ENCODE assay signal across 16 cellular contexts in the genomic region with DNA sequence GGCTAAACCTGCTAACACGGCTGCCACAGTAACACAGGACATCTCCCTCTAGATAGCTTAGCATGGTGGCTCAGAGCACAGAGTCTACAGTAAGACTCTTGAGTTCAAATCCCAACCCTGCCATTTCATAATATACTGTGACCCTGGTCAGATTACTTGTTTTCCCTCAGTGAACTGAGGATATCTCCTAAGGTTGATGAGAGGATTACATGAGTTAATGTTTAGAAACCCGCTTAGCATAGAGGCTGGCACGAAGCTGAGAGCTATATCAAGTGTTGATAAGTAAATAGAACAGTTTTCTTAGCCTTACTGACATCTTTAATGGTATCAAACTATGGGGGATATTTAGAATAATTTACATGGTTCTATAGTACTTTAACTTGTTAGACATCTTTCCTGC. TPM values are rescaled to one million over a fixed set of nuclear protein-coding genes. Genes with fewer than 3 reads are reported as not detected.
DNase-seq lines count a peak whose midpoint lies in the region; ATAC-seq and TF ChIP-seq lines count a peak whose summit lies in the region.
"Had no signal": no experiment of that assay in that cellular context is flagged by ENCODE, and none has a peak within 500 bp of the region (broad histone marks: within the 10 kb centered on the region; RNA-seq: fewer than 3 reads in every experiment).

No MANE protein-coding gene starts in this region.

- H4K20me1 ChIP-seq in GM23338 (replicated peaks; ENCODE audit: insufficient read depth) (no peaks in the 10 kb centered on the region), hepatocyte (ENCODE audit: insufficient read depth, poor library complexity, severe bottlenecking) (no peaks in the 10 kb centered on the region)

- ATAC-seq in GM23338 (no peak), HG03432 (IDR thresholded peaks at IDR 0.05; ENCODE audit: unreplicated experiment) (no peak)

- H3K27me3 ChIP-seq in GM23338 (ENCODE audit: insufficient read depth) (no peaks in the 10 kb centered on the region), WERI-Rb-1 (ENCODE audit: insufficient read depth, low read depth, severe bottlenecking) (no peaks in the 10 kb centered on the region), hepatocyte (no peaks in the 10 kb centered on the region)

- no peak overlapping the region for H3K4me3 ChIP-seq in GM23338
- H3K4me3 ChIP-seq in WERI-Rb-1 (ENCODE audit: low read depth, low read length) = no peak overlapping the region
- H3K4me3 ChIP-seq in hepatocyte = no peak overlapping the region

- H3K27me3 Mint-ChIP-seq in GM23338 (ENCODE audit: insufficient read depth, low read depth, poor library complexity) = peaks cover 5% of the 10 kb centered on the region
- H3K27me3 Mint-ChIP-seq: CD4-positive, alpha-beta memory T cell had no signal

- WGBS in hepatocyte (ENCODE audit: low lambda C conversion rate, missing lambda C conversion rate) = 60% methylated on average over 3 of the region's 3 CpGs

- H3K27ac ChIP-seq in GM23338 (ENCODE audit: low read depth) (no peak overlapping the region), WERI-Rb-1 (no peak overlapping the region), hepatocyte (peak overlapping the region; percentile 58)

- TF ChIP-seq CTCF in GM23338 (conservative IDR thresholded peaks at IDR 0.05; ENCODE audit: low read depth in 2 of 2) (no peak), WERI-Rb-1 (IDR thresholded peaks at IDR 0.05; ENCODE audit: low read depth, low read length) (no peak), hepatocyte (IDR thresholded peaks at IDR 0.05; ENCODE audit: poor library complexity) (no peak)

- H3K9me3 Mint-ChIP-seq in GM23338 = peaks cover 50% of the 10 kb centered on the region

- H3K4me2 ChIP-seq in GM23338 = peak overlapping the region; percentile 19; the same call in 1 of the 2 replicates
- H3K4me2 ChIP-seq in hepatocyte = no peak overlapping the region

- no peak for DNase-seq in GM23338 (ENCODE audit: low spot score)
- DNase-seq in WERI-Rb-1 = peak; percentile 24
- DNase-seq in hepatocyte (ENCODE audit: low spot score) = peak; percentile 21
- DNase-seq in NCI-H1930 (lab: John Stamatoyannopoulos, UW) = no peak
- DNase-seq in NK-92 treated with Interleukin-12 subunit alpha and Interleukin-12 subunit beta, amount 100 ng/mL, for 24 hours (lab: John Stamatoyannopoulos, UW) = no peak
- DNase-seq: C1 segment of cervical spinal cord; Calu3; CD4-positive, alpha-beta memory T cell; COR-L47; DMS53; DMS79 treated with DMSO at 0.1 percent for 48 hours; GF-D8; GOT3; H7; HCEC 1CT had no signal

- no peak overlapping the region for H3K27ac Mint-ChIP-seq in GM23338

- H2AFZ ChIP-seq in GM23338 (no peak overlapping the region), hepatocyte (no peak overlapping the region)

- no peaks in the 10 kb centered on the region for H3F3A ChIP-seq in GM23338 (replicated peaks; ENCODE audit: low read depth)

- no peak overlapping the region for H3K4me3 Mint-ChIP-seq in GM23338
- H3K4me3 Mint-ChIP-seq: CD4-positive, alpha-beta memory T cell had no signal

- H3K9me3 ChIP-seq in WERI-Rb-1 (ENCODE audit: severe bottlenecking) (peaks cover 24% of the 10 kb centered on the region), hepatocyte (ENCODE audit: low read depth) (peaks cover 4% of the 10 kb centered on the region)

- H3K36me3 Mint-ChIP-seq in GM23338 (ENCODE audit: low read depth) = peaks cover 39% of the 10 kb centered on the region

- H3K36me3 ChIP-seq in GM23338 (ENCODE audit: insufficient read depth) (peaks cover 12% of the 10 kb centered on the region; the same call in 1 of the 2 replicates), WERI-Rb-1 (no peaks in the 10 kb centered on the region), hepatocyte (replicated peaks; ENCODE audit: insufficient read depth, low read depth) (no peaks in the 10 kb centered on the region)

- no peaks in the 10 kb centered on the region for H3K79me2 ChIP-seq in GM23338 (replicated peaks; ENCODE audit: insufficient read depth)
- no peaks in the 10 kb centered on the region for H3K79me2 ChIP-seq in hepatocyte

- peaks cover 12% of the 10 kb centered on the region for H3K4me1 Mint-ChIP-seq in GM23338
- H3K4me1 Mint-ChIP-seq: CD4-positive, alpha-beta memory T cell had no signal

- H3K4me1 ChIP-seq in GM23338 (ENCODE audit: insufficient read depth) (peaks cover 14% of the 10 kb centered on the region), hepatocyte (ENCODE audit: insufficient read depth) (peaks cover 6% of the 10 kb centered on the region)

- H3K9me2 ChIP-seq in GM23338 (ENCODE audit: insufficient read depth) (no peaks in the 10 kb centered on the region), hepatocyte (replicated peaks; ENCODE audit: insufficient read depth) (no peaks in the 10 kb centered on the region)

TF ChIP-seq in GM23338, 12 proteins besides CTCF, POLR2A, EP300 and RAD21:
- TF ChIP-seq POLR2AphosphoS5 (IDR thresholded peaks at IDR 0.05; ENCODE audit: low read depth) = no peak
- TF ChIP-seq ZNF114 (CRISPR knock-in tag; IDR thresholded peaks at IDR 0.05) = no peak
- TF ChIP-seq, protein P1, sequence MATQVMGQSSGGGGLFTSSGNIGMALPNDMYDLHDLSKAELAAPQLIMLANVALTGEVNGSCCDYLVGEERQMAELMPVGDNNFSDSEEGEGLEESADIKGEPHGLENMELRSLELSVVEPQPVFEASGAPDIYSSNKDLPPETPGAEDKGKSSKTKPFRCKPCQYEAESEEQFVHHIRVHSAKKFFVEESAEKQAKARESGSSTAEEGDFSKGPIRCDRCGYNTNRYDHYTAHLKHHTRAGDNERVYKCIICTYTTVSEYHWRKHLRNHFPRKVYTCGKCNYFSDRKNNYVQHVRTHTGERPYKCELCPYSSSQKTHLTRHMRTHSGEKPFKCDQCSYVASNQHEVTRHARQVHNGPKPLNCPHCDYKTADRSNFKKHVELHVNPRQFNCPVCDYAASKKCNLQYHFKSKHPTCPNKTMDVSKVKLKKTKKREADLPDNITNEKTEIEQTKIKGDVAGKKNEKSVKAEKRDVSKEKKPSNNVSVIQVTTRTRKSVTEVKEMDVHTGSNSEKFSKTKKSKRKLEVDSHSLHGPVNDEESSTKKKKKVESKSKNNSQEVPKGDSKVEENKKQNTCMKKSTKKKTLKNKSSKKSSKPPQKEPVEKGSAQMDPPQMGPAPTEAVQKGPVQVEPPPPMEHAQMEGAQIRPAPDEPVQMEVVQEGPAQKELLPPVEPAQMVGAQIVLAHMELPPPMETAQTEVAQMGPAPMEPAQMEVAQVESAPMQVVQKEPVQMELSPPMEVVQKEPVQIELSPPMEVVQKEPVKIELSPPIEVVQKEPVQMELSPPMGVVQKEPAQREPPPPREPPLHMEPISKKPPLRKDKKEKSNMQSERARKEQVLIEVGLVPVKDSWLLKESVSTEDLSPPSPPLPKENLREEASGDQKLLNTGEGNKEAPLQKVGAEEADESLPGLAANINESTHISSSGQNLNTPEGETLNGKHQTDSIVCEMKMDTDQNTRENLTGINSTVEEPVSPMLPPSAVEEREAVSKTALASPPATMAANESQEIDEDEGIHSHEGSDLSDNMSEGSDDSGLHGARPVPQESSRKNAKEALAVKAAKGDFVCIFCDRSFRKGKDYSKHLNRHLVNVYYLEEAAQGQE (IDR thresholded peaks at IDR 0.05; ENCODE audit: unreplicated experiment) = no peak
- TF ChIP-seq EZH2phosphoT487 (IDR thresholded peaks at IDR 0.05; ENCODE audit: unreplicated experiment) = no peak

RNA-seq across cellular contexts. Expression of a gene that starts 37.2 kb away (rescaled TPM):
- 84.4 and 115 TPM in 2 replicates for total RNA-seq in GM23338 (2014; rRNA removed; shearing (Covaris generic))
- polyA plus RNA-seq in GM23338 (2016; fragmentation: Nextera tagmentation; extraction: Ambion mirVana) = 47.3 and 50.5 TPM in 2 replicates
- total RNA-seq in hepatocyte = 74.1 and 81.2 TPM in 2 replicates
- 53.6 and 63.9 TPM in 2 replicates for polyA plus RNA-seq in hepatocyte

RNA-seq across cellular contexts. Expression of a gene that starts 37.4 kb away (rescaled TPM):
- 3.5 and 10.1 TPM in 2 replicates for total RNA-seq in GM23338 (2014; rRNA removed; shearing (Covaris generic))
- polyA plus RNA-seq in GM23338 (2016; fragmentation: Nextera tagmentation; extraction: Ambion mirVana) = 8.5 and 9.6 TPM in 2 replicates
- 11.9 and 14.5 TPM in 2 replicates for total RNA-seq in hepatocyte
- 9.1 and 10.3 TPM in 2 replicates for polyA plus RNA-seq in hepatocyte

Comparison
In these comparisons a context has a peak if more than half of its experiments do, and no peak if none do; other contexts are left out.
1. DNase-seq: peak in WERI-Rb-1 (single experiment) and hepatocyte (single experiment); none in GM23338 (single experiment), NCI-H1930 (0 of 2) and NK-92 treated with Interleukin-12 subunit alpha and Interleukin-12 subunit beta, amount 100 ng/mL, for 24 hours (single experiment).